In the genomic region with DNA sequence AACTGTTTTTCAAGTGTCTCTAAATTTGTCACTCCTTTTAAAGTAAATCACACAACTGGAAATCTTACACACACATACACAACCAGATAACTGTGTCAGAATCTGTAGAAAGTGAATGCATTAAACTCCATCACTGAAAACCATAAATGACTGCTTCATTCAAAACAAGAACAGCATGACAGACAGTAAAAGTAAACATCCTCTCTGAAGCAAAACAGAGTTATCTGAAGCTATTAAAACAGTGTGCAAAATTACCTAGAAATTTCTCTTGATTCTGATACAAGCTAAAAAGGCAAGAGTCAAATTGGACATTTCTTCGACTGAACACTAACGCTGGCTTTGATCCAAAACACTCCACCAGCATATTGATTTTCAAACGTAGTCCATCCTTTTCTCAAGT, we compare ENCODE assay signal across 17 cellular contexts.
DNase-seq lines count a peak whose midpoint lies in the region; ATAC-seq lines count a peak whose summit lies in the region.
"Had no signal": no experiment of that assay in that cellular context is flagged by ENCODE, and none has a peak within 500 bp of the region (broad histone marks: within the 10 kb centered on the region; RNA-seq: fewer than 3 reads in every experiment).

No MANE protein-coding gene starts in this region.

- no peak overlapping the region for H3K4me3 ChIP-seq in CD8-positive, alpha-beta memory T cell (ENCODE audit: low read length)
- H3K4me3 ChIP-seq in naive thymus-derived CD4-positive, alpha-beta T cell (ENCODE audit: low read length), result no peak overlapping the region
- H3K4me3 ChIP-seq: dorsolateral prefrontal cortex, upper lobe of right lung had no signal

- POLR2A ChIA-PET in activated CD4-positive, alpha-beta T cell treated with anti-CD3 and anti-CD28 coated beads, Interleukin-2, amount 10 ng/mL, durations not matched to agents 7 days and 5 days (lab: Charles Lee), result no interaction called here
- POLR2A ChIA-PET in CD8-positive, alpha-beta memory T cell (lab: Charles Lee), result no interaction called here
- POLR2A ChIA-PET in naive thymus-derived CD4-positive, alpha-beta T cell (lab: Charles Lee), result interaction anchor here (1.1 kb wide), 1 partner anchor 11 kb away, joined by 3 read pairs; no protein-coding TSS in a partner anchor

- no peaks in the 10 kb centered on the region for H3K9me3 Mint-ChIP-seq in activated CD4-positive, alpha-beta T cell treated with anti-CD3 and anti-CD28 coated beads, Interleukin-2, amount 10 ng/mL, durations not matched to agents 7 days and 5 days
- no peaks in the 10 kb centered on the region for H3K9me3 Mint-ChIP-seq in CD8-positive, alpha-beta memory T cell
- no peaks in the 10 kb centered on the region for H3K9me3 Mint-ChIP-seq in activated T-helper 17 cell treated with anti-CD3 and anti-CD28 coated beads, Interleukin-2, amount 50 U/mL, for 72 hours
- peaks cover 0 to 1% (median 0%) of the 10 kb centered on the region in 11 donors for H3K9me3 Mint-ChIP-seq in naive thymus-derived CD4-positive, alpha-beta T cell
- H3K9me3 Mint-ChIP-seq: stimulated activated naive B cell treated with anti-CD40 and anti-IgM and Interleukin-4, amounts not matched to agents 10 μg/mL and 1 μg/mL and 100 μg/mL, for 72 hours; WTC11 had no signal

- H3K27ac ChIP-seq in CD8-positive, alpha-beta memory T cell (ENCODE audit: low read depth, low read length), result no peak overlapping the region
- no peak overlapping the region for H3K27ac ChIP-seq in naive thymus-derived CD4-positive, alpha-beta T cell (ENCODE audit: low read depth, low read length)
- H3K27ac ChIP-seq: dorsolateral prefrontal cortex, upper lobe of right lung had no signal

- DNase-seq in activated CD4-positive, alpha-beta T cell treated with anti-CD3 and anti-CD28 coated beads, Interleukin-2, amount 10 ng/mL, durations not matched to agents 7 days and 5 days, result no peak
- DNase-seq in activated CD4-positive, alpha-beta T cell treated with anti-CD3 and anti-CD28 coated beads, Interleukin-2, amount 50 U/mL, for 1 hour, result no peak
- no peak for DNase-seq in CD8-positive, alpha-beta memory T cell
- no peak for DNase-seq in naive thymus-derived CD4-positive, alpha-beta T cell
- DNase-seq in NCI-H2081 treated with DMSO at 0.1 percent for 48 hours (lab: John Stamatoyannopoulos, UW) (no peak), NCI-H82 (lab: John Stamatoyannopoulos, UW) (no peak)
- DNase-seq: Caco-2; dorsolateral prefrontal cortex; head of caudate nucleus; midbrain; NCI-H2029; stimulated activated naive B cell treated with anti-CD40 and anti-IgM and Interleukin-4, amounts not matched to agents 10 μg/mL and 1 μg/mL and 100 μg/mL, for 72 hours; upper lobe of right lung had no signal

- peak overlapping the region; percentile 63 for H3K27ac Mint-ChIP-seq in activated CD4-positive, alpha-beta T cell treated with anti-CD3 and anti-CD28 coated beads, Interleukin-2, amount 10 ng/mL, durations not matched to agents 7 days and 5 days
- H3K27ac Mint-ChIP-seq in CD8-positive, alpha-beta memory T cell, result peak overlapping the region in 7 of 8 donors; percentile 16 to 69 (median 37)
- peak overlapping the region; percentile 58 for H3K27ac Mint-ChIP-seq in activated T-helper 17 cell treated with anti-CD3 and anti-CD28 coated beads, Interleukin-2, amount 50 U/mL, for 72 hours
- peak overlapping the region in 7 of 9 donors; percentile 9 to 77 (median 44) for H3K27ac Mint-ChIP-seq in naive thymus-derived CD4-positive, alpha-beta T cell
- H3K27ac Mint-ChIP-seq: stimulated activated naive B cell treated with anti-CD40 and anti-IgM and Interleukin-4, amounts not matched to agents 10 μg/mL and 1 μg/mL and 100 μg/mL, for 72 hours had no signal

- H3K9me3 ChIP-seq in CD8-positive, alpha-beta memory T cell (ENCODE audit: low read length), result no peaks in the 10 kb centered on the region
- no peaks in the 10 kb centered on the region for H3K9me3 ChIP-seq in naive thymus-derived CD4-positive, alpha-beta T cell (ENCODE audit: control insufficient read depth in 2 of 3, low read length in 3 of 3)
- H3K9me3 ChIP-seq: Caco-2, upper lobe of right lung had no signal

- peak overlapping the region; percentile 2 for H3K4me3 Mint-ChIP-seq in activated CD4-positive, alpha-beta T cell treated with anti-CD3 and anti-CD28 coated beads, Interleukin-2, amount 10 ng/mL, durations not matched to agents 7 days and 5 days
- H3K4me3 Mint-ChIP-seq in CD8-positive, alpha-beta memory T cell, result peak overlapping the region in 6 of 7 donors; percentile 4 to 65 (median 48)
- H3K4me3 Mint-ChIP-seq in activated T-helper 17 cell treated with anti-CD3 and anti-CD28 coated beads, Interleukin-2, amount 50 U/mL, for 72 hours, result peak overlapping the region; percentile 62
- H3K4me3 Mint-ChIP-seq in naive thymus-derived CD4-positive, alpha-beta T cell, result peak overlapping the region in 9 of 10 donors; percentile 11 to 67 (median 53)
- H3K4me3 Mint-ChIP-seq: stimulated activated naive B cell treated with anti-CD40 and anti-IgM and Interleukin-4, amounts not matched to agents 10 μg/mL and 1 μg/mL and 100 μg/mL, for 72 hours; WTC11 had no signal

- peaks cover 75% of the 10 kb centered on the region for H3K4me1 ChIP-seq in CD8-positive, alpha-beta memory T cell (ENCODE audit: insufficient read depth, low read length)
- H3K4me1 ChIP-seq in naive thymus-derived CD4-positive, alpha-beta T cell (ENCODE audit: control insufficient read depth in 2 of 2, insufficient read depth in 2 of 2, low read length in 2 of 2), result peaks cover 28 to 65% of the 10 kb centered on the region in 2 donors

- H3K36me3 ChIP-seq in CD8-positive, alpha-beta memory T cell (ENCODE audit: insufficient read depth, low read length), result no peaks in the 10 kb centered on the region
- H3K36me3 ChIP-seq in naive thymus-derived CD4-positive, alpha-beta T cell (ENCODE audit: control insufficient read depth in 2 of 3, insufficient read depth in 3 of 3, low read length in 3 of 3), result no peaks in the 10 kb centered on the region
- H3K36me3 ChIP-seq: upper lobe of right lung had no signal

- no peaks in the 10 kb centered on the region for H3K27me3 Mint-ChIP-seq in activated CD4-positive, alpha-beta T cell treated with anti-CD3 and anti-CD28 coated beads, Interleukin-2, amount 10 ng/mL, durations not matched to agents 7 days and 5 days
- H3K27me3 Mint-ChIP-seq in CD8-positive, alpha-beta memory T cell, result no peaks in the 10 kb centered on the region
- no peaks in the 10 kb centered on the region for H3K27me3 Mint-ChIP-seq in activated T-helper 17 cell treated with anti-CD3 and anti-CD28 coated beads, Interleukin-2, amount 50 U/mL, for 72 hours
- no peaks in the 10 kb centered on the region for H3K27me3 Mint-ChIP-seq in naive thymus-derived CD4-positive, alpha-beta T cell
- H3K27me3 Mint-ChIP-seq: stimulated activated naive B cell treated with anti-CD40 and anti-IgM and Interleukin-4, amounts not matched to agents 10 μg/mL and 1 μg/mL and 100 μg/mL, for 72 hours had no signal

- intact Hi-C loops in naive thymus-derived CD4-positive, alpha-beta T cell (cut with micrococcal nuclease), result no loop called here

- H3K36me3 Mint-ChIP-seq in activated CD4-positive, alpha-beta T cell treated with anti-CD3 and anti-CD28 coated beads, Interleukin-2, amount 10 ng/mL, durations not matched to agents 7 days and 5 days (ENCODE audit: low read depth), result peaks cover 20% of the 10 kb centered on the region
- peaks cover 0 to 11% (median 10%) of the 10 kb centered on the region in 3 donors for H3K36me3 Mint-ChIP-seq in CD8-positive, alpha-beta memory T cell
- H3K36me3 Mint-ChIP-seq in activated T-helper 17 cell treated with anti-CD3 and anti-CD28 coated beads, Interleukin-2, amount 50 U/mL, for 72 hours (ENCODE audit: low read depth), result peaks cover 20% of the 10 kb centered on the region
- peaks cover 0 to 18% (median 0%) of the 10 kb centered on the region in 5 donors for H3K36me3 Mint-ChIP-seq in naive thymus-derived CD4-positive, alpha-beta T cell
- H3K36me3 Mint-ChIP-seq: stimulated activated naive B cell treated with anti-CD40 and anti-IgM and Interleukin-4, amounts not matched to agents 10 μg/mL and 1 μg/mL and 100 μg/mL, for 72 hours; WTC11 had no signal

- CTCF ChIA-PET in activated CD4-positive, alpha-beta T cell treated with anti-CD3 and anti-CD28 coated beads, Interleukin-2, amount 10 ng/mL, durations not matched to agents 7 days and 5 days (lab: Charles Lee), result no interaction called here
- CTCF ChIA-PET in CD8-positive, alpha-beta memory T cell (lab: Charles Lee), result interaction anchor here (0.6 kb wide), 1 partner anchor 11 kb away, joined by 3 read pairs; no protein-coding TSS in a partner anchor
- CTCF ChIA-PET in naive thymus-derived CD4-positive, alpha-beta T cell (lab: Charles Lee), result interaction anchor here (0.5 kb wide), 1 partner anchor 407 kb away, joined by 3 read pairs; no protein-coding TSS in a partner anchor

- peak; percentile 61 for ATAC-seq in activated T-helper 17 cell treated with anti-CD3 and anti-CD28 coated beads, Interleukin-2, amount 50 U/mL, for 72 hours (replicated peaks)
- ATAC-seq in naive thymus-derived CD4-positive, alpha-beta T cell, result no peak
- no peak for ATAC-seq in HG02642 (IDR thresholded peaks at IDR 0.05; ENCODE audit: poor library complexity, unreplicated experiment)
- ATAC-seq: esophagus mucosa; stimulated activated naive B cell treated with anti-CD40 and anti-IgM and Interleukin-4, amounts not matched to agents 10 μg/mL and 1 μg/mL and 100 μg/mL, for 72 hours; upper lobe of right lung; WTC11 had no signal

- peaks cover 87% of the 10 kb centered on the region for H3K4me1 Mint-ChIP-seq in activated CD4-positive, alpha-beta T cell treated with anti-CD3 and anti-CD28 coated beads, Interleukin-2, amount 10 ng/mL, durations not matched to agents 7 days and 5 days
- peaks cover 86 to 99% (median 99%) of the 10 kb centered on the region in 3 donors for H3K4me1 Mint-ChIP-seq in CD8-positive, alpha-beta memory T cell
- H3K4me1 Mint-ChIP-seq in activated T-helper 17 cell treated with anti-CD3 and anti-CD28 coated beads, Interleukin-2, amount 50 U/mL, for 72 hours, result peaks cover 70% of the 10 kb centered on the region
- peaks cover 66 to 100% (median 97%) of the 10 kb centered on the region in 7 donors for H3K4me1 Mint-ChIP-seq in naive thymus-derived CD4-positive, alpha-beta T cell

- H3K27me3 ChIP-seq in CD8-positive, alpha-beta memory T cell (ENCODE audit: insufficient read depth, low read length, poor library complexity, severe bottlenecking), result no peaks in the 10 kb centered on the region
- no peaks in the 10 kb centered on the region for H3K27me3 ChIP-seq in naive thymus-derived CD4-positive, alpha-beta T cell (ENCODE audit: control insufficient read depth in 2 of 2, insufficient read depth in 2 of 2, low read length in 2 of 2)
- H3K27me3 ChIP-seq: dorsolateral prefrontal cortex, upper lobe of right lung had no signal

Comparison
In these comparisons a context has a peak if more than half of its experiments do, and no peak if none do; other contexts are left out.
1. H3K4me3 Mint-ChIP-seq: peak in every context shown above with its lines; median percentile 62 in activated T-helper 17 cell treated with anti-CD3 and anti-CD28 coated beads, Interleukin-2, amount 50 U/mL, for 72 hours; 53 in naive thymus-derived CD4-positive, alpha-beta T cell; 48 in CD8-positive, alpha-beta memory T cell; 2 in activated CD4-positive, alpha-beta T cell treated with anti-CD3 and anti-CD28 coated beads, Interleukin-2, amount 10 ng/mL, durations not matched to agents 7 days and 5 days.